In genomic region chr21:45143855-45144254, GRCh38 we compare ENCODE assay signal across 24 cellular contexts.
"Had no signal": no experiment of that assay in that cellular context is flagged by ENCODE, and none has a peak within 500 bp of the region (broad histone marks: within the 10 kb centered on the region; RNA-seq: fewer than 3 reads in every experiment).

No MANE protein-coding gene starts in this region.

- H3K27me3 Mint-ChIP-seq: IgD-negative memory B cell had no signal

- H3K9me3 Mint-ChIP-seq: IgD-negative memory B cell had no signal

- H3K4me2 ChIP-seq: KMS-11, SK-N-SH had no signal

- H3K4me3 ChIP-seq: K562 had no signal

- DNase-seq: MV-4-11, NCI-H1048, NCI-H1105, NCI-H1417, NCI-H1436 treated with DMSO at 0.1 percent for 48 hours, NCI-H1694, NCI-H187 treated with DMSO at 0.1 percent for 48 hours, NCI-H2029 treated with DMSO at 0.1 percent for 48 hours, NCI-H2171 treated with DMSO at 0.1 percent for 48 hours, NCI-H345, NCI-H446 treated with DMSO at 0.1 percent for 48 hours, NCI-H510A treated with DMSO at 0.1 percent for 48 hours, NCI-H526 treated with DMSO at 0.1 percent for 48 hours, NCI-H748 treated with DMSO at 0.1 percent for 48 hours, PC-3, SHP77, SK-N-SH, SW 1271 had no signal

- H3K27ac Mint-ChIP-seq: IgD-negative memory B cell had no signal

- H3K36me3 Mint-ChIP-seq: IgD-negative memory B cell had no signal

- H3K4me3 Mint-ChIP-seq: IgD-negative memory B cell had no signal

- H3K9me3 ChIP-seq: SK-N-SH had no signal

- ATAC-seq: K562, Panc1, PC-3 had no signal

- H3K27ac ChIP-seq: HL-60, KMS-11, RWPE1 had no signal

- H3K9ac ChIP-seq: KMS-11, SK-N-SH had no signal
